8 cellular contexts compared by ENCODE assay signal in the genomic region with DNA sequence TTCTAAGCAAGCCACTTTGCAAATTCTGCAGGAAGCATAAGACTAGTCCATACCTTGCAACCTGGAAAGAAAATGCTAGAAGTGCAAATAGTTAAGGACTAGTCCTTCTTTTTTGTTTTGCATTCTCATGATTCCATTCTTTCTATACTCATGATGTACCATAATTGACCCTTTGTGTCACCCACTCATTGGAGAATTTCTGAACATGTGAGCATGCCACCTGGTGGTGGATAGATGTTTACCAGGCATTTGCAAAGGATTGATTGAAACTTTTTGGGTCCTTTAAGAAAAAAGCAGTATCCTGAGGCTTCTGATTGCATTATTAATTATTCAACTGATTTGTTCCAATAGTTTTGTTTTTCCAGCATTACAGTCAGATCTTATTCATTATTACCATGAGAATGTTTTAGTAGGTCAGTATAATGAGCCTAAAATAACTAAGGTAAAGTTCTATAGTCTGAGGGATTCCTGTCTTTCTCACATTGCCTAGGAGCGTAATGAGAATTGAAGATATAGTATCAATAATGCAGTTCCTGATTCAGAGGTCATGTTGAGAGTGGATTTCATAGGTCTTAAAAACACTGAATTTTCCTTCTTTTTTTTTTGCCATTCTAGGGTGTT. TPM values are rescaled to one million over a fixed set of nuclear protein-coding genes. Genes with fewer than 3 reads are reported as not detected.
A peak's percentile ranks its signal among the peaks of the same experiment; 100 is the strongest.
DNase-seq lines count a peak whose midpoint lies in the region; ATAC-seq and TF ChIP-seq lines count a peak whose summit lies in the region.

No MANE protein-coding gene starts in this region.

- no peaks in the 10 kb centered on the region for H3K27me3 Mint-ChIP-seq in nephron (ENCODE audit: low read depth)

- DNase-seq in NCI-H1417 (lab: John Stamatoyannopoulos, UW) (peak; percentile 8 to 52 (median 13)), NCI-H1417 treated with DMSO at 0.1 percent for 48 hours (lab: John Stamatoyannopoulos, UW) (no peak), SK-N-DZ (ENCODE audit: low spot score) (peak; percentile 52), dorsolateral prefrontal cortex (peak in 2 of 10 donors; percentile 4 to 22), DMS79 treated with DMSO at 0.1 percent for 48 hours (lab: John Stamatoyannopoulos, UW) (no peak)

- H3K9me3 Mint-ChIP-seq in nephron = no peaks in the 10 kb centered on the region

- no peak overlapping the region for H3K4me3 ChIP-seq in dorsolateral prefrontal cortex

- H3K4me1 Mint-ChIP-seq in nephron = no peaks in the 10 kb centered on the region

- H3K36me3 Mint-ChIP-seq in nephron (ENCODE audit: low read depth) = no peaks in the 10 kb centered on the region

- TF ChIP-seq CTCF in dorsolateral prefrontal cortex (IDR thresholded peaks at IDR 0.05 in 54 of 56, conservative IDR thresholded peaks at IDR 0.05 in 2 of 56; ENCODE audit: low read depth in 1 of 56, partially characterized antibody in 56 of 56) (peak; percentile 49 to 86 (median 73)), nephron (IDR thresholded peaks at IDR 0.05; ENCODE audit: unreplicated experiment in 3 of 3) (peak; percentile 60 to 67 (median 64))

- intact Hi-C loops in dorsolateral prefrontal cortex (cut with DNase I) = loop anchor here (10.0 kb wide), 2 partner anchors 67 to 177 kb away; no protein-coding TSS in a partner anchor

- no peaks in the 10 kb centered on the region for H3K27me3 ChIP-seq in dorsolateral prefrontal cortex

- ATAC-seq in GM18867 (IDR thresholded peaks at IDR 0.05; ENCODE audit: unreplicated experiment) (peak; percentile 82), HG03135 (IDR thresholded peaks at IDR 0.05; ENCODE audit: unreplicated experiment) (peak; percentile 76)

- no peak overlapping the region for H3K27ac Mint-ChIP-seq in nephron

- no peak overlapping the region for H3K27ac ChIP-seq in dorsolateral prefrontal cortex

- no peak overlapping the region for H3K4me3 Mint-ChIP-seq in nephron

RNA-seq across cellular contexts. Expression of gene DIPK2A, which starts 20.2 kb away (rescaled TPM):
- 16.7 TPM in 2 replicates for polyA plus RNA-seq in SK-N-DZ (2014; cell fraction: cytosol; rRNA removed)
- 12.5 and 28.3 TPM in 2 replicates for polyA plus RNA-seq in SK-N-DZ (2014; cell fraction: nucleus; rRNA removed)
- total RNA-seq in dorsolateral prefrontal cortex = 10 to 100 TPM; 28.5 to 72.8 (median 43.5) TPM

Comparison
In these comparisons a context has a peak if more than half of its experiments do, and no peak if none do; other contexts are left out.
1. DNase-seq: peak in NCI-H1417 (3 of 3) and SK-N-DZ (single experiment); none in NCI-H1417 treated with DMSO at 0.1 percent for 48 hours (single experiment) and DMS79 treated with DMSO at 0.1 percent for 48 hours (single experiment).